In genomic region chr13:83498045-83498444, GRCh38 we compare ENCODE assay signal across 21 cellular contexts.
"Had no signal": no experiment of that assay in that cellular context is flagged by ENCODE, and none has a peak within 500 bp of the region (broad histone marks: within the 10 kb centered on the region; RNA-seq: fewer than 3 reads in every experiment).

No MANE protein-coding gene starts in this region.

- ATAC-seq: gastroesophageal sphincter; left cardiac atrium; lower lobe of right lung; natural killer cell treated with Interleukin-12 subunit alpha and Interleukin-12 subunit beta and Interleukin-15 and Interleukin-18, amount 100 ng/mL, for 72 hours had no signal

- H3K27ac Mint-ChIP-seq: immature natural killer cell; natural killer cell treated with Interleukin-12 subunit alpha and Interleukin-12 subunit beta and Interleukin-15 and Interleukin-18, amount 100 ng/mL, for 72 hours; neural progenitor cell had no signal

- H2AFZ ChIP-seq: neural progenitor cell had no signal

- DNase-seq: effector memory CD4-positive, alpha-beta T cell; esophagus squamous epithelium; glutamatergic neuron; immature natural killer cell; left cardiac atrium; left ventricle myocardium inferior; lower lobe of right lung; mesenchymal stem cell; midbrain; nucleus accumbens; ovary; sigmoid colon; stimulated activated CD4-positive, alpha-beta T cell treated with anti-CD3 and anti-CD28 coated beads, Interleukin-2, amount 100 ng/mL, for 24 hours; stimulated activated naive CD4-positive, alpha-beta T cell treated with Interleukin-2 at 50 U/mL for 16 hours; trophoblast cell had no signal

- H3K9ac ChIP-seq: neural progenitor cell had no signal

- H3K9me3 ChIP-seq: esophagus squamous epithelium, gastroesophageal sphincter, left ventricle myocardium inferior, lower lobe of right lung, ovary, right atrium auricular region, sigmoid colon had no signal

- H3K4me3 ChIP-seq: esophagus squamous epithelium, gastroesophageal sphincter, left ventricle myocardium inferior, lower lobe of right lung, neural progenitor cell, ovary, right atrium auricular region, sigmoid colon, skin epidermis had no signal

- H3K36me3 ChIP-seq: esophagus squamous epithelium, gastroesophageal sphincter, left ventricle myocardium inferior, lower lobe of right lung, neural progenitor cell, ovary, right atrium auricular region, sigmoid colon had no signal

- H3K27me3 ChIP-seq: esophagus squamous epithelium, gastroesophageal sphincter, neural progenitor cell, ovary, right atrium auricular region, sigmoid colon had no signal

- H3K4me3 Mint-ChIP-seq: immature natural killer cell; natural killer cell treated with Interleukin-12 subunit alpha and Interleukin-12 subunit beta and Interleukin-15 and Interleukin-18, amount 100 ng/mL, for 72 hours; neural progenitor cell had no signal

- H3K4me1 Mint-ChIP-seq: immature natural killer cell, neural progenitor cell had no signal

- H3K4me1 ChIP-seq: esophagus squamous epithelium, gastroesophageal sphincter, left ventricle myocardium inferior, lower lobe of right lung, neural progenitor cell, right atrium auricular region, sigmoid colon had no signal

- H3K4me2 ChIP-seq: neural progenitor cell had no signal

- H3K27me3 Mint-ChIP-seq: natural killer cell treated with Interleukin-12 subunit alpha and Interleukin-12 subunit beta and Interleukin-15 and Interleukin-18, amount 100 ng/mL, for 72 hours had no signal

- FAIRE-seq: keratinocyte had no signal

- H3K9me3 Mint-ChIP-seq: neural progenitor cell had no signal

- H3K36me3 Mint-ChIP-seq: natural killer cell treated with Interleukin-12 subunit alpha and Interleukin-12 subunit beta and Interleukin-15 and Interleukin-18, amount 100 ng/mL, for 72 hours; neural progenitor cell had no signal

- H3K27ac ChIP-seq: esophagus squamous epithelium, gastroesophageal sphincter, left ventricle myocardium inferior, lower lobe of right lung, neural progenitor cell, ovary, right atrium auricular region, sigmoid colon, skin epidermis had no signal
